In the genomic region with DNA sequence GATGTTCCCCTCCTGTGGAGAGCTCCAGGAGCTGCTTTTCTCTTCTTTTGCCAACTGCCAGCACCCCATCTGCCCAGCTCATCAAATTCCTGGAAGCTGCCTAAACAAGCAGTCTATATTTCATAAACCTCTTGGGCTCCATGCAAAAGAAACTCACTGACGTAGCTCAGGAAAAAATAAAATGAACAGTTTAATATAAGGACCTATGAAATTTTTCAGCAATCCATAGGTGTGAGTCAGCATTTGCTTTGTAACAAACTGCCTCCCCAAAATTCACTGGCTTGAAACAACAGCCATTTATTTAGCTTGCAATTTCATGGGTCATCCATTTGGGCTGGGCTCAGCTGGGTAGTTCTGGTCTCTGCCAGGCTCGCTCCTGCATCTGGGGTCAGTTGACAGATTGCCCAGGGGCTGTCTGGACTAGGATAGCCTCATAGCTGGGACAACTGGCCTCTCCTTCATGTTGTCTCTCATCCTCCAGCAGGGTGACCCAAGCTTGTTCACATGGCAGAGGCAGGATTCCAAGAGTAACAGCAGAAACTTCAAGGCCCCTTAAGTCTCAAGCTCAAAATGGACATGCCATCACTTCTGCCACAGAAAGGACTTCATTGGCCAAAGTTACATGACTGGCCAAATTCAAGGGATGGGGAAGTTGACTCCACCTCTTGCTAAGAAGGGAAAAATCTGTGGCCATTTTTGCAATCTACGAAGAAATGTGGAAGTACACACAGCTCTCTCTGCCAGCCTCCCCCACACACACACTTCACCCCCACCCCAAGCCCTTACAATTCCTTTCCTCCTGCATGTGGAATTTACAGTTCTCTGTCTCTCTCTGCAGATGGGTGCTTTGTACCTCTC, we compare ENCODE assay signal across 1 cellular context.
TF ChIP-seq lines count a peak whose summit lies in the region.

No MANE protein-coding gene starts in this region.

TF ChIP-seq in HepG2, 621 proteins besides CTCF, POLR2A, EP300 and RAD21:
- TF ChIP-seq, protein P1, sequence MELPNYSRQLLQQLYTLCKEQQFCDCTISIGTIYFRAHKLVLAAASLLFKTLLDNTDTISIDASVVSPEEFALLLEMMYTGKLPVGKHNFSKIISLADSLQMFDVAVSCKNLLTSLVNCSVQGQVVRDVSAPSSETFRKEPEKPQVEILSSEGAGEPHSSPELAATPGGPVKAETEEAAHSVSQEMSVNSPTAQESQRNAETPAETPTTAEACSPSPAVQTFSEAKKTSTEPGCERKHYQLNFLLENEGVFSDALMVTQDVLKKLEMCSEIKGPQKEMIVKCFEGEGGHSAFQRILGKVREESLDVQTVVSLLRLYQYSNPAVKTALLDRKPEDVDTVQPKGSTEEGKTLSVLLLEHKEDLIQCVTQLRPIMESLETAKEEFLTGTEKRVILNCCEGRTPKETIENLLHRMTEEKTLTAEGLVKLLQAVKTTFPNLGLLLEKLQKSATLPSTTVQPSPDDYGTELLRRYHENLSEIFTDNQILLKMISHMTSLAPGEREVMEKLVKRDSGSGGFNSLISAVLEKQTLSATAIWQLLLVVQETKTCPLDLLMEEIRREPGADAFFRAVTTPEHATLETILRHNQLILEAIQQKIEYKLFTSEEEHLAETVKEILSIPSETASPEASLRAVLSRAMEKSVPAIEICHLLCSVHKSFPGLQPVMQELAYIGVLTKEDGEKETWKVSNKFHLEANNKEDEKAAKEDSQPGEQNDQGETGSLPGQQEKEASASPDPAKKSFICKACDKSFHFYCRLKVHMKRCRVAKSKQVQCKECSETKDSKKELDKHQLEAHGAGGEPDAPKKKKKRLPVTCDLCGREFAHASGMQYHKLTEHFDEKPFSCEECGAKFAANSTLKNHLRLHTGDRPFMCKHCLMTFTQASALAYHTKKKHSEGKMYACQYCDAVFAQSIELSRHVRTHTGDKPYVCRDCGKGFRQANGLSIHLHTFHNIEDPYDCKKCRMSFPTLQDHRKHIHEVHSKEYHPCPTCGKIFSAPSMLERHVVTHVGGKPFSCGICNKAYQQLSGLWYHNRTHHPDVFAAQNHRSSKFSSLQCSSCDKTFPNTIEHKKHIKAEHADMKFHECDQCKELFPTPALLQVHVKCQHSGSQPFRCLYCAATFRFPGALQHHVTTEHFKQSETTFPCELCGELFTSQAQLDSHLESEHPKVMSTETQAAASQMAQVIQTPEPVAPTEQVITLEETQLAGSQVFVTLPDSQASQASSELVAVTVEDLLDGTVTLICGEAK (IDR thresholded peaks at IDR 0.05), result no peak
- TF ChIP-seq, protein P1 (CRISPR knock-in tag; IDR thresholded peaks at IDR 0.05), result no peak
- TF ChIP-seq ZNF331 (CRISPR knock-in tag; IDR thresholded peaks at IDR 0.05), result 0 out of 2 replicates have a peak, but pooled peaks have one; percentile 25
- TF ChIP-seq MEIS2 (CRISPR knock-in tag; IDR thresholded peaks at IDR 0.05), result 0 out of 2 replicates have a peak, but pooled peaks have one; percentile 1
